15 cellular contexts compared by ENCODE assay signal in the genomic region with DNA sequence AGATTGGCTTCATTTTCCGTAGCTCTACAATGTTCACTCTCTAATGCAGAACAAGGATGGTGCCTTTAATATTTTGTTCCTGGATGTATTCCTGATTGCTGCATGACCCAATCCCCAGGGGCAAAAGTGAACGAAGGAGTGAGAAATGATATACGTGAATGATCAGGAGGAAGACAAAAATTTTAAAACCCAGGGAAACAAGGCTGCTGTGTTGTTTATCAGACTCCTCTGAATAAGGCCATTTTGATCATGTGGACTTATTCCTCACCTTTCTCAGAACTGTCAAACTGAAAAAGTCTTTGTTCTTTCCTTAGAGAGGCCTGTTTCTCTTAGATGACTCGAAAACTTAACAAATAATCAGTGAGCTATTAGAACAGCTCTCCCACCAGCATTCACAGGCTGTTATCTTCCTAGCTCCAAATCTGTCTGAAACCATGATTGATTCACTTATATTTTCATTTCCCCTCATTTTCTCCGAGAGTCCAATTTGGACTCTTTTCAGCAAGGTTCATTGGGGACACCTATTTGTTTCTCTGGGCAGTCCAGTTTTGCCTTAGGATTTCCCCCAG. TPM values are rescaled to one million over a fixed set of nuclear protein-coding genes. Genes with fewer than 3 reads are reported as not detected.
DNase-seq lines count a peak whose midpoint lies in the region; ATAC-seq and TF ChIP-seq lines count a peak whose summit lies in the region.
"Had no signal": no experiment of that assay in that cellular context is flagged by ENCODE, and none has a peak within 500 bp of the region (broad histone marks: within the 10 kb centered on the region; RNA-seq: fewer than 3 reads in every experiment).

No MANE protein-coding gene starts in this region.

- H3K9ac ChIP-seq in H9 (ENCODE audit: extremely low read depth, insufficient read length, low read length): no peak overlapping the region
- H3K9ac ChIP-seq in neural cell (ENCODE audit: low read length): no peak overlapping the region

- no peak overlapping the region for H3K27ac ChIP-seq in H9 (ENCODE audit: insufficient read length, low read depth, low read length)
- H3K27ac ChIP-seq in body of pancreas: peak overlapping the region in 3 of 4 donors; percentile 7 to 39 (median 35)
- no peak overlapping the region for H3K27ac ChIP-seq in neural cell (ENCODE audit: low read length)
- H3K27ac ChIP-seq: C4-2B had no signal

- H3T11ph ChIP-seq in H9 (ENCODE audit: low read length): no peak overlapping the region

- TF ChIP-seq POLR2A in body of pancreas (IDR thresholded peaks at IDR 0.05): no peak

- ATAC-seq in body of pancreas: peak; percentile 68

- no peaks in the 10 kb centered on the region for H4K20me1 ChIP-seq in H9 (ENCODE audit: control insufficient read depth, insufficient read depth, insufficient read length)
- H4K20me1 ChIP-seq in neural cell (ENCODE audit: insufficient read depth): no peaks in the 10 kb centered on the region

- H3K36me3 Mint-ChIP-seq in H9 (ENCODE audit: insufficient read depth in 1 of 3, low read depth in 3 of 3): peaks cover 0 to 11% (median 9%) of the 10 kb centered on the region in 3 experiments; a peak in 4 of 7 replicates

- intact Hi-C loops in body of pancreas (cut with DNase I): no loop called here

- H3K14ac ChIP-seq in H9 (ENCODE audit: insufficient read depth, low read length): no peak overlapping the region

- H3K4me3 Mint-ChIP-seq in H9: no peak overlapping the region
- H3K4me3 Mint-ChIP-seq: CD4-positive, alpha-beta T cell had no signal

- H2AK5ac ChIP-seq in H9 (ENCODE audit: insufficient read length, low read length): no peak overlapping the region

- H3K36me3 ChIP-seq in body of pancreas (replicated peaks in 1 of 2; ENCODE audit: insufficient read depth in 1 of 2, low read depth in 2 of 2) (no peaks in the 10 kb centered on the region), neural cell (ENCODE audit: insufficient read depth, low read length) (no peaks in the 10 kb centered on the region)
- H3K36me3 ChIP-seq: BE2C had no signal

- H2BK120ac ChIP-seq in H9 (ENCODE audit: low read depth, low read length, poor library complexity, severe bottlenecking): no peak overlapping the region

- no peaks in the 10 kb centered on the region for H3K9me3 ChIP-seq in H9 (ENCODE audit: control insufficient read depth, low read depth, low read length)
- no peaks in the 10 kb centered on the region for H3K9me3 ChIP-seq in body of pancreas
- H3K9me3 ChIP-seq in neural cell (ENCODE audit: low read length): no peaks in the 10 kb centered on the region
- H3K9me3 ChIP-seq: BE2C had no signal

- H3K27me3 ChIP-seq in H9 (ENCODE audit: insufficient read depth, low read length) (no peaks in the 10 kb centered on the region), body of pancreas (no peaks in the 10 kb centered on the region), neural cell (ENCODE audit: insufficient read depth, low read depth, low read length) (no peaks in the 10 kb centered on the region)
- H3K27me3 ChIP-seq: BE2C had no signal

- DNase-seq in H9: no peak
- DNase-seq in body of pancreas: no peak
- DNase-seq in pons (ENCODE audit: low spot score): no peak
- DNase-seq in SIG-M5 (lab: John Stamatoyannopoulos, UW): no peak
- no peak for DNase-seq in stimulated activated CD4-positive, alpha-beta T cell treated with anti-CD3 and anti-CD28 coated beads, Interleukin-4, amount 100 ng/mL, for 4 hours
- no peak for DNase-seq in NCI-H446 (lab: John Stamatoyannopoulos, UW)
- DNase-seq: ACHN; BE2C; CD4-positive, alpha-beta T cell; DMS153; DMS79; GF-D8; HCEC 1CT had no signal

- H2BK12ac ChIP-seq in H9 (ENCODE audit: insufficient read length, low read depth, low read length): no peak overlapping the region

- peaks cover 3% of the 10 kb centered on the region for H3K27me3 Mint-ChIP-seq in H9 (ENCODE audit: low read depth)
- H3K27me3 Mint-ChIP-seq: CD4-positive, alpha-beta T cell had no signal

- no peak overlapping the region for H4K5ac ChIP-seq in H9 (ENCODE audit: insufficient read length, low read depth, low read length)

- peaks cover 0 to 4% of the 10 kb centered on the region in 2 experiments; a peak in 1 of 5 replicates for H3K9me3 Mint-ChIP-seq in H9
- H3K9me3 Mint-ChIP-seq: CD4-positive, alpha-beta T cell had no signal

- no peak overlapping the region for H2BK5ac ChIP-seq in H9 (ENCODE audit: insufficient read length, low read length)

- no peaks in the 10 kb centered on the region for H3K23me2 ChIP-seq in H9 (ENCODE audit: insufficient read length, low read depth, low read length, poor library complexity, severe bottlenecking)

- H3K4me3 ChIP-seq in body of pancreas (no peak overlapping the region), neural cell (ENCODE audit: low read length) (no peak overlapping the region)

- TF ChIP-seq EP300 in neural cell (conservative IDR thresholded peaks at IDR 0.05; ENCODE audit: poor library complexity, severe bottlenecking): no peak

- no peak overlapping the region for H3K56ac ChIP-seq in H9 (ENCODE audit: insufficient read length, low read depth, low read length)

- no peaks in the 10 kb centered on the region for H3K79me1 ChIP-seq in H9 (ENCODE audit: insufficient read depth, low read depth, low read length, poor library complexity, severe bottlenecking)

- peak overlapping the region in 2 of 3 experiments; percentile 62 to 74; a peak in 4 of 7 replicates for H3K27ac Mint-ChIP-seq in H9
- H3K27ac Mint-ChIP-seq: CD4-positive, alpha-beta T cell had no signal

- H3K23ac ChIP-seq in H9 (ENCODE audit: insufficient read length, low read depth, low read length): no peak overlapping the region

- H2BK15ac ChIP-seq in H9 (ENCODE audit: low read depth, low read length): no peak overlapping the region

- no peak overlapping the region for H3K4ac ChIP-seq in H9 (ENCODE audit: low read depth, low read length)

- no peak for TF ChIP-seq RAD21 in neural cell (conservative IDR thresholded peaks at IDR 0.05)

- H3K18ac ChIP-seq in H9 (ENCODE audit: insufficient read length, low read depth, low read length): no peak overlapping the region

- H3K4me1 Mint-ChIP-seq in H9: peaks cover 7 to 8% of the 10 kb centered on the region in 2 experiments

- H2BK20ac ChIP-seq in H9 (ENCODE audit: low read depth, low read length, poor library complexity, severe bottlenecking): no peak overlapping the region

- no peaks in the 10 kb centered on the region for H3F3A ChIP-seq in neural cell (ENCODE audit: insufficient read depth, low read length, poor library complexity, severe bottlenecking)

- H3K4me1 ChIP-seq in H9 (ENCODE audit: insufficient read depth, low read length) (peaks cover 3% of the 10 kb centered on the region; the same call in 1 of the 2 replicates), body of pancreas (peaks cover 6% of the 10 kb centered on the region)

- H3K79me2 ChIP-seq in H9 (ENCODE audit: insufficient read depth, low read length) (no peaks in the 10 kb centered on the region; the same call in 1 of the 2 replicates), neural cell (replicated peaks; ENCODE audit: insufficient read depth, low read length) (no peaks in the 10 kb centered on the region)

- H4K91ac ChIP-seq in H9 (ENCODE audit: insufficient read length, low read depth, low read length): no peak overlapping the region

- H3K4me2 ChIP-seq in H9 (ENCODE audit: insufficient read depth, insufficient read length, low read length) (no peak overlapping the region), neural cell (ENCODE audit: low read length) (no peak overlapping the region)

- H4K8ac ChIP-seq in H9 (replicated peaks; ENCODE audit: insufficient read length, low read depth, low read length): no peak overlapping the region

- H2AFZ ChIP-seq in H9 (ENCODE audit: low read length) (no peak overlapping the region), neural cell (ENCODE audit: low read depth, low read length) (peak overlapping the region; percentile 3)

- H3K9me2 ChIP-seq in neural cell (ENCODE audit: insufficient read depth, low read length): no peaks in the 10 kb centered on the region

- TF ChIP-seq CTCF in H9 (conservative IDR thresholded peaks at IDR 0.05): no peak
- TF ChIP-seq CTCF in body of pancreas (IDR thresholded peaks at IDR 0.05): no peak
- no peak for TF ChIP-seq CTCF in neural cell (IDR thresholded peaks at IDR 0.05; ENCODE audit: poor library complexity, severe bottlenecking)

- WGBS in H9 (ENCODE audit: extremely low coverage, insufficient read length, low lambda C conversion rate): no CpG with 5 or more reads among the region's 5 CpGs
- WGBS in body of pancreas, 2 donors: 45 to 54% methylated on average over 5 of the region's 5 CpGs

TF ChIP-seq in neural cell, 6 proteins besides CTCF, POLR2A, EP300 and RAD21 (continues in another document):
- TF ChIP-seq SMC3 (conservative IDR thresholded peaks at IDR 0.05; ENCODE audit: poor library complexity): no peak
- no peak for TF ChIP-seq MXI1 (conservative IDR thresholded peaks at IDR 0.05; ENCODE audit: poor library complexity, severe bottlenecking)
- no peak for TF ChIP-seq TAF1 (IDR thresholded peaks at IDR 0.05; ENCODE audit: low read depth)
- TF ChIP-seq, protein P1, sequence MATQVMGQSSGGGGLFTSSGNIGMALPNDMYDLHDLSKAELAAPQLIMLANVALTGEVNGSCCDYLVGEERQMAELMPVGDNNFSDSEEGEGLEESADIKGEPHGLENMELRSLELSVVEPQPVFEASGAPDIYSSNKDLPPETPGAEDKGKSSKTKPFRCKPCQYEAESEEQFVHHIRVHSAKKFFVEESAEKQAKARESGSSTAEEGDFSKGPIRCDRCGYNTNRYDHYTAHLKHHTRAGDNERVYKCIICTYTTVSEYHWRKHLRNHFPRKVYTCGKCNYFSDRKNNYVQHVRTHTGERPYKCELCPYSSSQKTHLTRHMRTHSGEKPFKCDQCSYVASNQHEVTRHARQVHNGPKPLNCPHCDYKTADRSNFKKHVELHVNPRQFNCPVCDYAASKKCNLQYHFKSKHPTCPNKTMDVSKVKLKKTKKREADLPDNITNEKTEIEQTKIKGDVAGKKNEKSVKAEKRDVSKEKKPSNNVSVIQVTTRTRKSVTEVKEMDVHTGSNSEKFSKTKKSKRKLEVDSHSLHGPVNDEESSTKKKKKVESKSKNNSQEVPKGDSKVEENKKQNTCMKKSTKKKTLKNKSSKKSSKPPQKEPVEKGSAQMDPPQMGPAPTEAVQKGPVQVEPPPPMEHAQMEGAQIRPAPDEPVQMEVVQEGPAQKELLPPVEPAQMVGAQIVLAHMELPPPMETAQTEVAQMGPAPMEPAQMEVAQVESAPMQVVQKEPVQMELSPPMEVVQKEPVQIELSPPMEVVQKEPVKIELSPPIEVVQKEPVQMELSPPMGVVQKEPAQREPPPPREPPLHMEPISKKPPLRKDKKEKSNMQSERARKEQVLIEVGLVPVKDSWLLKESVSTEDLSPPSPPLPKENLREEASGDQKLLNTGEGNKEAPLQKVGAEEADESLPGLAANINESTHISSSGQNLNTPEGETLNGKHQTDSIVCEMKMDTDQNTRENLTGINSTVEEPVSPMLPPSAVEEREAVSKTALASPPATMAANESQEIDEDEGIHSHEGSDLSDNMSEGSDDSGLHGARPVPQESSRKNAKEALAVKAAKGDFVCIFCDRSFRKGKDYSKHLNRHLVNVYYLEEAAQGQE (IDR thresholded peaks at IDR 0.05; ENCODE audit: borderline replicate concordance): no peak
- TF ChIP-seq POLR2AphosphoS5 (IDR thresholded peaks at IDR 0.05): no peak

RNA-seq across cellular contexts. Expression of a gene that starts 29.5 kb away (rescaled TPM):
- total RNA-seq in H9 (2021) (102 and 103 TPM in 2 replicates), body of pancreas (10 to 100 TPM; 41.9 to 58.1 TPM)
- 396 and 425 TPM in 2 replicates for polyA plus RNA-seq in neural cell
- 232 and 277 TPM in 2 replicates for polyA minus RNA-seq in neural cell

Comparison
In these comparisons a context has a peak if more than half of its experiments do, and no peak if none do; other contexts are left out.
1. H3K27ac ChIP-seq: peak in body of pancreas (3 of 4); none in H9 (single experiment) and neural cell (single experiment).